12 cellular contexts compared by ENCODE assay signal in genomic region chr3:134904333-134904771, GRCh38.
DNase-seq lines count a peak whose midpoint lies in the region; ATAC-seq, FAIRE-seq and TF ChIP-seq lines count a peak whose summit lies in the region.
"Had no signal": no experiment of that assay in that cellular context is flagged by ENCODE, and none has a peak within 500 bp of the region (broad histone marks: within the 10 kb centered on the region; RNA-seq: fewer than 3 reads in every experiment).

No MANE protein-coding gene starts in this region.

- CTCF ChIA-PET in GM12878 (lab: Yijun Ruan, JAX), result interaction anchor here (0.7 to 5.3 kb wide), 21 partner anchors 9 to 410 kb away, joined by 3 to 58 read pairs (median 4); partner anchors contain the start of gene EPHB1

- peak; percentile 88 for FAIRE-seq in GM12878 (lab: Jason Lieb, UNC)
- FAIRE-seq: G401.6 had no signal

- H3K4me2 ChIP-seq in GM12878 (ENCODE audit: control insufficient read depth, insufficient read depth), result peak overlapping the region; percentile 86

- peaks cover 39% of the 10 kb centered on the region for H3K4me1 ChIP-seq in GM12878 (ENCODE audit: control insufficient read depth, insufficient read depth, low read length)
- H3K4me1 ChIP-seq: right lobe of liver had no signal

- WGBS in GM12878 (ENCODE audit: insufficient coverage, insufficient replicate concordance, low lambda C conversion rate, missing lambda C conversion rate), result 4% methylated on average over 5 of the region's 5 CpGs

- TF ChIP-seq RAD21 in GM12878 (IDR thresholded peaks at IDR 0.05; ENCODE audit: insufficient read depth, low read depth, low read length), result 0 out of 2 replicates have a peak, but pooled peaks have one; percentile 16

- RAD21 ChIA-PET in GM12878 (lab: Charles Lee; ENCODE audit: unreplicated experiment), result interaction anchor here (0.7 to 6.9 kb wide), 44 partner anchors 9 to 600 kb away, joined by 3 to 111 read pairs (median 4); partner anchors contain the start of gene EPHB1

- TF ChIP-seq POLR2A in GM12878 (IDR thresholded peaks at IDR 0.05; ENCODE audit: low read depth, low read length), result no peak

- no peaks in the 10 kb centered on the region for H3K9me3 ChIP-seq in GM12878 (replicated peaks; ENCODE audit: control insufficient read depth, insufficient read depth, low read length)
- H3K9me3 ChIP-seq: right lobe of liver had no signal

- TF ChIP-seq CTCF in GM10266 (IDR thresholded peaks at IDR 0.05; ENCODE audit: control insufficient read depth, insufficient read depth, low read depth, missing control alignments) (no peak), GM12878 (IDR thresholded peaks at IDR 0.05 in 2 of 3, conservative IDR thresholded peaks at IDR 0.05 in 1 of 3; ENCODE audit: control insufficient read depth in 2 of 3, extremely low read depth in 1 of 3, insufficient read depth in 1 of 3, low read depth in 3 of 3, low read length in 3 of 3) (no peak), coronary artery (IDR thresholded peaks at IDR 0.05) (no peak)

- peaks cover 29% of the 10 kb centered on the region for H3K79me2 ChIP-seq in GM12878 (ENCODE audit: control insufficient read depth, insufficient read depth, low read length)

- no peak overlapping the region for H2AFZ ChIP-seq in GM12878 (ENCODE audit: control insufficient read depth, low read depth, low read length)

- no peaks in the 10 kb centered on the region; the same call in 1 of the 2 replicates for H4K20me1 ChIP-seq in GM12878 (ENCODE audit: control insufficient read depth, insufficient read depth)

- H3K27me3 ChIP-seq in GM12878 (replicated peaks in 1 of 2; ENCODE audit: control insufficient read depth in 2 of 2, insufficient read depth in 2 of 2, low read length in 1 of 2), result no peaks in the 10 kb centered on the region
- H3K27me3 ChIP-seq: right lobe of liver had no signal

- DNase-seq in GM10266 (ENCODE audit: extremely low spot score), result peak; percentile 59
- DNase-seq in GM12878 (ENCODE audit: low read depth, low spot score), result peak; percentile 97
- DNase-seq in coronary artery (ENCODE audit: low spot score), result no peak
- DNase-seq in RKO (ENCODE audit: low spot score), result no peak
- DNase-seq in Right ventricle myocardium superior, result no peak
- DNase-seq in NCI-H345 (lab: John Stamatoyannopoulos, UW), result no peak
- DNase-seq: activated T-cell treated with anti-CD3 and anti-CD28 coated beads, Interleukin-2, amount 50 U/mL, for 1 hour; NCI-H187 treated with DMSO at 0.1 percent for 48 hours had no signal

- H3K27ac ChIP-seq in GM12878 (ENCODE audit: control insufficient read depth, insufficient read depth) (peak overlapping the region; percentile 79), coronary artery (no peak overlapping the region)
- H3K27ac ChIP-seq: right lobe of liver had no signal

- BruUV-seq in GM12878 (replicated peaks; lab: Mats Ljungman, UMichigan), result no TSS peak

- peak; percentile 98 to 99 for TF ChIP-seq EP300 in GM12878 (IDR thresholded peaks at IDR 0.05; ENCODE audit: borderline replicate concordance in 1 of 2, control insufficient read depth in 1 of 2, low read depth in 2 of 2, low read length in 2 of 2)

- intact Hi-C loops in GM12878 (cut with micrococcal nuclease; ENCODE audit: unreplicated experiment), result loop anchor here (1.0 to 5.0 kb wide), 4 partner anchors 18 to 109 kb away; partner anchors contain the start of gene EPHB1
- intact Hi-C loops in Right ventricle myocardium superior (cut with DNase I), result no loop called here

- peak; percentile 97 for ATAC-seq in GM19372 (IDR thresholded peaks at IDR 0.05; ENCODE audit: low read depth, unreplicated experiment)
- ATAC-seq in HG03095 (IDR thresholded peaks at IDR 0.05; ENCODE audit: unreplicated experiment), result peak; percentile 89
- ATAC-seq in GM12878, result peak; percentile 94
- no peak for ATAC-seq in Right ventricle myocardium superior (ENCODE audit: poor library complexity)

- POLR2A ChIA-PET in GM12878 (lab: Charles Lee), result interaction anchor here (0.9 to 2.4 kb wide), 15 partner anchors 9 to 120 kb away, joined by 3 to 11 read pairs (median 4); partner anchors contain the start of gene EPHB1

- SMC1A ChIA-PET in GM12878 (lab: Charles Lee; ENCODE audit: uncharacterized antibody, unreplicated experiment), result interaction anchor here (0.7 to 6.7 kb wide), 39 partner anchors 9 to 336 kb away, joined by 3 to 110 read pairs (median 5); partner anchors contain the start of gene EPHB1

- in situ Hi-C loops in GM12878 (cut with MboI), result no loop called here

- peak overlapping the region; percentile 40; the same call in 1 of the 2 replicates for H3K9ac ChIP-seq in GM12878 (ENCODE audit: control insufficient read depth, insufficient read depth, low read length)

- H3K4me3 ChIP-seq in GM12878 (peak overlapping the region; percentile 14; the same call in 1 of the 2 replicates), coronary artery (no peak overlapping the region)
- H3K4me3 ChIP-seq: right lobe of liver had no signal

- H3K36me3 ChIP-seq in GM12878 (ENCODE audit: control insufficient read depth in 2 of 2, insufficient read depth in 2 of 2, low read length in 1 of 2), result peaks cover 0 to 4% of the 10 kb centered on the region in 2 experiments; a peak in 2 of 4 replicates
- H3K36me3 ChIP-seq: right lobe of liver had no signal

TF ChIP-seq in GM12878, 131 proteins besides CTCF, POLR2A, EP300 and RAD21 (continues in another document):
- no peak for TF ChIP-seq KDM1A (IDR thresholded peaks at IDR 0.05; ENCODE audit: borderline replicate concordance)
- TF ChIP-seq CHD4 (IDR thresholded peaks at IDR 0.05), result no peak
- no peak for TF ChIP-seq ASH2L (IDR thresholded peaks at IDR 0.05; ENCODE audit: borderline replicate concordance, low read depth)
- TF ChIP-seq SIN3A (IDR thresholded peaks at IDR 0.05; ENCODE audit: low read depth, low read length), result no peak
- TF ChIP-seq MTA2 (IDR thresholded peaks at IDR 0.05; ENCODE audit: low read depth), result peak; percentile 99
- peak; percentile 85 for TF ChIP-seq BMI1 (IDR thresholded peaks at IDR 0.05; ENCODE audit: borderline replicate concordance)
- no peak for TF ChIP-seq LARP7 (IDR thresholded peaks at IDR 0.05)
- TF ChIP-seq PRDM15 (CRISPR knock-in tag; IDR thresholded peaks at IDR 0.05), result no peak
- no peak for TF ChIP-seq IRF3 (IDR thresholded peaks at IDR 0.05)
- TF ChIP-seq PAX8 (IDR thresholded peaks at IDR 0.05), result no peak
- TF ChIP-seq RBBP5 (conservative IDR thresholded peaks at IDR 0.05), result no peak
- TF ChIP-seq USF1 (IDR thresholded peaks at IDR 0.05; ENCODE audit: borderline replicate concordance, extremely low read length, insufficient read depth, low read depth, low read length), result no peak
- TF ChIP-seq CBX3 (IDR thresholded peaks at IDR 0.05; ENCODE audit: borderline replicate concordance, low read depth), result no peak
- no peak; the same call in 1 of the 2 replicates for TF ChIP-seq POLR2AphosphoS5 (IDR thresholded peaks at IDR 0.05; ENCODE audit: low read length)
- peak; percentile 91; the same call in 1 of the 2 replicates for TF ChIP-seq EZH2 (IDR thresholded peaks at IDR 0.05; ENCODE audit: borderline replicate concordance, control insufficient read depth, low read depth, low read length)
- no peak for TF ChIP-seq YBX1 (IDR thresholded peaks at IDR 0.05)
- TF ChIP-seq CHD2 (IDR thresholded peaks at IDR 0.05; ENCODE audit: borderline replicate concordance, low read depth, low read length), result peak; percentile 96

Comparison
In these comparisons a context has a peak if more than half of its experiments do, and no peak if none do; other contexts are left out.
1. DNase-seq: peak in GM10266 (single experiment) and GM12878 (single experiment); none in coronary artery (single experiment), RKO (single experiment), Right ventricle myocardium superior (single experiment) and NCI-H345 (single experiment).